ENCODE assay signal across 35 cellular contexts in genomic region chr11:112253605-112254242, GRCh38. TPM values are rescaled to one million over a fixed set of nuclear protein-coding genes. Genes with fewer than 3 reads are reported as not detected.
"Had no signal": no experiment of that assay in that cellular context is flagged by ENCODE, and none has a peak within 500 bp of the region (broad histone marks: within the 10 kb centered on the region; RNA-seq: fewer than 3 reads in every experiment).

No MANE protein-coding gene starts in this region.

- H3K4me1 ChIP-seq: ascending aorta, parathyroid adenoma, psoas muscle, uterus had no signal

- H3K4me3 ChIP-seq: ascending aorta, cardiac muscle cell, coronary artery, dorsolateral prefrontal cortex, psoas muscle, tibial nerve, uterus had no signal

- H3K79me2 ChIP-seq: parathyroid adenoma had no signal

- ATAC-seq: left colon; naive thymus-derived CD8-positive, alpha-beta T cell; psoas muscle had no signal

- H3K27ac ChIP-seq: ascending aorta, cardiac muscle cell, coronary artery, dorsolateral prefrontal cortex, parathyroid adenoma, psoas muscle, tibial nerve, uterus had no signal

- H3K9me3 ChIP-seq: ascending aorta, psoas muscle, tibial nerve, uterus had no signal

- H3K36me3 ChIP-seq: ascending aorta, cardiac muscle cell, uterus had no signal

- H2AFZ ChIP-seq: parathyroid adenoma had no signal

- DNase-seq: activated CD4-positive, alpha-beta memory T cell treated with anti-CD3 and anti-CD28 coated beads, Interleukin-2, amount 10 ng/mL, durations not matched to agents 7 days and 5 days; activated CD4-positive, alpha-beta T cell treated with anti-CD3 and anti-CD28 coated beads for 1 hour; activated CD4-positive, alpha-beta T cell treated with anti-CD3 and anti-CD28 coated beads, Interleukin-2, amount 10 ng/mL, durations not matched to agents 7 days and 5 days; activated CD8-positive, alpha-beta memory T cell treated with anti-CD3 and anti-CD28 coated beads, Interleukin-2, amount 50 U/mL, for 48 hours; activated gamma-delta T cell; activated naive CD4-positive, alpha-beta T cell treated with anti-CD3 and anti-CD28 coated beads, Interleukin-2, amount 10 ng/mL, durations not matched to agents 7 days and 5 days; activated naive CD8-positive, alpha-beta T cell treated with anti-CD3 and anti-CD28 coated beads, Interleukin-2, amount 10 ng/mL, durations not matched to agents 7 days and 5 days; activated T-cell treated with anti-CD3 and anti-CD28 coated beads, Interleukin-2, amount 50 U/mL, for 24 hours; dorsolateral prefrontal cortex; effector memory CD4-positive, alpha-beta T cell; head of caudate nucleus; hippocampal formation; kidney; left colon; mammary epithelial cell; midbrain; naive thymus-derived CD8-positive, alpha-beta T cell; nucleus accumbens; psoas muscle; stimulated activated CD4-positive, alpha-beta T cell treated with anti-CD3 and anti-CD28 coated beads, Interleukin-15, amount 100 ng/mL, for 24 hours; stimulated activated CD4-positive, alpha-beta T cell treated with anti-CD3 and anti-CD28 coated beads, Interleukin-2, amount 100 ng/mL, for 24 hours; stimulated activated naive CD4-positive, alpha-beta T cell; T1000; uterus had no signal

- H3K27me3 ChIP-seq: ascending aorta, cardiac muscle cell, dorsolateral prefrontal cortex, tibial nerve, uterus had no signal

RNA-seq across cellular contexts. Expression of gene PLET1, which starts 6.9 kb away (rescaled TPM):
- total RNA-seq: activated CD4-positive, alpha-beta memory T cell treated with anti-CD3 and anti-CD28 coated beads, Interleukin-2, amount 10 ng/mL, durations not matched to agents 7 days and 5 days; activated CD4-positive, alpha-beta T cell treated with anti-CD3 and anti-CD28 coated beads, Interleukin-2, amount 10 ng/mL, durations not matched to agents 7 days and 5 days; activated naive CD8-positive, alpha-beta T cell treated with anti-CD3 and anti-CD28 coated beads, Interleukin-2, amount 10 ng/mL, durations not matched to agents 7 days and 5 days; ascending aorta; cardiac muscle cell; cerebellum; dorsolateral prefrontal cortex; fibroblast of lung; fibroblast of villous mesenchyme; kidney; left colon; liver; mammary epithelial cell; naive thymus-derived CD8-positive, alpha-beta T cell; neural crest cell; psoas muscle; temporal lobe; tibial nerve; uterus had no signal
